Comparison of ENCODE assay signal across 17 cellular contexts in the genomic region with DNA sequence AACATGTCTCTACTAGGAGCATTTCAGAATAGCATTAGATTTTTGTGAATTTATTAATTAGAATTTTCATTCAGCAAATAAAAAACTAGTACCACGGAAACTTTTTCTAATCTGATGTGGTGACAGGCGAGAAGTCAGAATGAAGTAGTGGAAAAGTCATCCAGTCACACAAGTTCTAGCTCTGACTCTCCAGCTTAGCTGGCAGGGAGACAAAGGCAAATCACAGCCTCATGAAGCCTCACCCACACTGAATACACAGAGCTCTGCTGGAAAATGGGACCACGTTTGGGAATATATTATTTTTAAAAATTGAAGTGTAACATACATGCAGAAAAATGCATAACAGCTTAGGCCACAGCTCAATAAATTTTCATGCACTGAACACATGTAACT.
"Had no signal": no experiment of that assay in that cellular context is flagged by ENCODE, and none has a peak within 500 bp of the region (broad histone marks: within the 10 kb centered on the region; RNA-seq: fewer than 3 reads in every experiment).

No MANE protein-coding gene starts in this region.

- ATAC-seq: activated CD4-positive, alpha-beta T cell treated with anti-CD3 and anti-CD28 coated beads for 36 hours; effector memory CD8-positive, alpha-beta T cell; sciatic nerve; stimulated activated memory B cell treated with anti-CD40 and anti-IgM and Interleukin-4, amounts not matched to agents 10 μg/mL and 1 μg/mL and 100 μg/mL, for 72 hours had no signal

- H3K27ac Mint-ChIP-seq: activated CD4-positive, alpha-beta T cell treated with anti-CD3 and anti-CD28 coated beads for 36 hours; activated naive CD8-positive, alpha-beta T cell; activated T-helper 1 cell treated with anti-CD3 and anti-CD28 coated beads, Interleukin-12 subunit alpha, Interleukin-12 subunit beta, Interleukin-2, Interleukin-4 antibody, amounts not matched to agents 30 ng/mL and 10 ng/mL and 1 ng/mL, durations not matched to agents 14 hours and 24 hours and 36 hours; effector memory CD8-positive, alpha-beta T cell; memory B cell; stimulated activated memory B cell treated with anti-CD40 and anti-IgM and Interleukin-4, amounts not matched to agents 10 μg/mL and 1 μg/mL and 100 μg/mL, for 72 hours; T-helper 2 cell treated with Interferon-gamma antibody and Interleukin-4, amounts not matched to agents 5 μg/mL and 100 μg/mL, for 36 hours had no signal

- H3K36me3 Mint-ChIP-seq: activated naive CD8-positive, alpha-beta T cell; stimulated activated memory B cell treated with anti-CD40 and anti-IgM and Interleukin-4, amounts not matched to agents 10 μg/mL and 1 μg/mL and 100 μg/mL, for 72 hours had no signal

- H3K27me3 Mint-ChIP-seq: activated CD4-positive, alpha-beta T cell treated with anti-CD3 and anti-CD28 coated beads for 36 hours; activated naive CD8-positive, alpha-beta T cell; effector memory CD8-positive, alpha-beta T cell; memory B cell; stimulated activated memory B cell treated with anti-CD40 and anti-IgM and Interleukin-4, amounts not matched to agents 10 μg/mL and 1 μg/mL and 100 μg/mL, for 72 hours had no signal

- H3K4me1 Mint-ChIP-seq: activated CD4-positive, alpha-beta T cell treated with anti-CD3 and anti-CD28 coated beads for 36 hours; memory B cell; stimulated activated memory B cell treated with anti-CD40 and anti-IgM and Interleukin-4, amounts not matched to agents 10 μg/mL and 1 μg/mL and 100 μg/mL, for 72 hours had no signal

- H3K27ac ChIP-seq: cardiac muscle cell had no signal

- H3K36me3 ChIP-seq: cardiac muscle cell had no signal

- H3K27me3 ChIP-seq: cardiac muscle cell had no signal

- H3K4me2 ChIP-seq: smooth muscle cell had no signal

- H3K4me3 Mint-ChIP-seq: activated CD4-positive, alpha-beta T cell treated with anti-CD3 and anti-CD28 coated beads for 36 hours; activated naive CD8-positive, alpha-beta T cell; activated T-helper 1 cell treated with anti-CD3 and anti-CD28 coated beads, Interleukin-12 subunit alpha, Interleukin-12 subunit beta, Interleukin-2, Interleukin-4 antibody, amounts not matched to agents 30 ng/mL and 10 ng/mL and 1 ng/mL, durations not matched to agents 14 hours and 24 hours and 36 hours; effector memory CD8-positive, alpha-beta T cell; memory B cell; stimulated activated memory B cell treated with anti-CD40 and anti-IgM and Interleukin-4, amounts not matched to agents 10 μg/mL and 1 μg/mL and 100 μg/mL, for 72 hours; T-helper 2 cell treated with Interferon-gamma antibody and Interleukin-4, amounts not matched to agents 5 μg/mL and 100 μg/mL, for 36 hours had no signal

- DNase-seq: activated CD4-positive, alpha-beta T cell treated with anti-CD3 and anti-CD28 coated beads for 36 hours; activated CD4-positive, alpha-beta T cell treated with anti-CD3 and anti-CD28 coated beads, Interleukin-2, amount 50 U/mL, for 48 hours; activated T-cell treated with anti-CD3 and anti-CD28 coated beads for 4 hours; dermis blood vessel endothelial cell; effector memory CD8-positive, alpha-beta T cell; foreskin fibroblast; glutamatergic neuron; occipital lobe; stimulated activated CD4-positive, alpha-beta T cell treated with anti-CD3 and anti-CD28 coated beads, Interleukin-4, amount 100 ng/mL, for 24 hours had no signal

- H3K4me3 ChIP-seq: cardiac muscle cell, smooth muscle cell had no signal
